In genomic region chr17:77445030-77445907, GRCh38 we compare ENCODE assay signal across 8 cellular contexts.
DNase-seq lines count a peak whose midpoint lies in the region; ATAC-seq and TF ChIP-seq lines count a peak whose summit lies in the region.

No MANE protein-coding gene starts in this region.

- H3K9me3 Mint-ChIP-seq in T-helper 2 cell treated with Interferon-gamma antibody and Interleukin-4, amounts not matched to agents 5 μg/mL and 100 μg/mL, for 36 hours, result no peaks in the 10 kb centered on the region
- no peaks in the 10 kb centered on the region for H3K9me3 Mint-ChIP-seq in brain
- H3K9me3 Mint-ChIP-seq in mesothelial cell of epicardium, result no peaks in the 10 kb centered on the region
- H3K9me3 Mint-ChIP-seq in stimulated activated naive CD8-positive, alpha-beta T cell treated with anti-CD3 and anti-CD28 coated beads, Interleukin-15, amount 100 ng/mL, for 72 hours, result no peaks in the 10 kb centered on the region

- in situ Hi-C loops in GM13976 (cut with MboI; ENCODE audit: low sequenced_read_pairs, unreplicated experiment), result no loop called here

- H3K36me3 Mint-ChIP-seq in T-helper 2 cell treated with Interferon-gamma antibody and Interleukin-4, amounts not matched to agents 5 μg/mL and 100 μg/mL, for 36 hours (ENCODE audit: low read depth), result peaks cover 38% of the 10 kb centered on the region
- H3K36me3 Mint-ChIP-seq in brain (peaks cover 32% of the 10 kb centered on the region), mesothelial cell of epicardium (peaks cover 3% of the 10 kb centered on the region)

- H3K4me3 Mint-ChIP-seq in T-helper 2 cell treated with Interferon-gamma antibody and Interleukin-4, amounts not matched to agents 5 μg/mL and 100 μg/mL, for 36 hours, result peak overlapping the region; percentile 84
- H3K4me3 Mint-ChIP-seq in brain (peak overlapping the region in 1 of 5 experiments; percentile 84), mesothelial cell of epicardium (no peak overlapping the region)
- peak overlapping the region; percentile 73 to 86 for H3K4me3 Mint-ChIP-seq in stimulated activated naive CD8-positive, alpha-beta T cell treated with anti-CD3 and anti-CD28 coated beads, Interleukin-15, amount 100 ng/mL, for 72 hours

- peak overlapping the region; percentile 99 for H3K27ac Mint-ChIP-seq in T-helper 2 cell treated with Interferon-gamma antibody and Interleukin-4, amounts not matched to agents 5 μg/mL and 100 μg/mL, for 36 hours
- H3K27ac Mint-ChIP-seq in brain (peak overlapping the region; percentile 41 to 97 (median 94)), mesothelial cell of epicardium (peak overlapping the region; percentile 61)
- H3K27ac Mint-ChIP-seq in stimulated activated naive CD8-positive, alpha-beta T cell treated with anti-CD3 and anti-CD28 coated beads, Interleukin-15, amount 100 ng/mL, for 72 hours, result peak overlapping the region; percentile 92 to 95

- ATAC-seq in HG02885 (IDR thresholded peaks at IDR 0.05; ENCODE audit: poor library complexity, unreplicated experiment), result peak; percentile 49
- peak; percentile 82 for ATAC-seq in stimulated activated naive CD8-positive, alpha-beta T cell treated with anti-CD3 and anti-CD28 coated beads, Interleukin-15, amount 100 ng/mL, for 72 hours

- no peaks in the 10 kb centered on the region for H3K27me3 Mint-ChIP-seq in T-helper 2 cell treated with Interferon-gamma antibody and Interleukin-4, amounts not matched to agents 5 μg/mL and 100 μg/mL, for 36 hours (ENCODE audit: low read depth)
- H3K27me3 Mint-ChIP-seq in brain, result no peaks in the 10 kb centered on the region
- H3K27me3 Mint-ChIP-seq in mesothelial cell of epicardium (ENCODE audit: low read depth), result no peaks in the 10 kb centered on the region
- H3K27me3 Mint-ChIP-seq in stimulated activated naive CD8-positive, alpha-beta T cell treated with anti-CD3 and anti-CD28 coated beads, Interleukin-15, amount 100 ng/mL, for 72 hours, result no peaks in the 10 kb centered on the region

- DNase-seq in GM13976 (ENCODE audit: low spot score) (peak; percentile 82), mesothelial cell of epicardium (ENCODE audit: low spot score in 2 of 2, unreplicated experiment in 2 of 2) (no peak), DMS153 treated with DMSO at 0.1 percent for 48 hours (lab: John Stamatoyannopoulos, UW; ENCODE audit: unreplicated experiment) (no peak), NCI-H1417 (lab: John Stamatoyannopoulos, UW) (no peak)
- peak; percentile 84 for DNase-seq in T-helper 2 cell treated with Interferon-gamma antibody and Interleukin-4, amounts not matched to agents 5 μg/mL and 100 μg/mL, for 36 hours (ENCODE audit: low spot score)
- peak; percentile 85 to 90 for DNase-seq in stimulated activated naive CD8-positive, alpha-beta T cell treated with anti-CD3 and anti-CD28 coated beads, Interleukin-15, amount 100 ng/mL, for 72 hours

- peaks cover 87% of the 10 kb centered on the region for H3K4me1 Mint-ChIP-seq in T-helper 2 cell treated with Interferon-gamma antibody and Interleukin-4, amounts not matched to agents 5 μg/mL and 100 μg/mL, for 36 hours (ENCODE audit: low read depth)
- H3K4me1 Mint-ChIP-seq in brain (peaks cover 78% of the 10 kb centered on the region), mesothelial cell of epicardium (peaks cover 58% of the 10 kb centered on the region)
- peaks cover 100% of the 10 kb centered on the region for H3K4me1 Mint-ChIP-seq in stimulated activated naive CD8-positive, alpha-beta T cell treated with anti-CD3 and anti-CD28 coated beads, Interleukin-15, amount 100 ng/mL, for 72 hours

- TF ChIP-seq CTCF in GM13976 (IDR thresholded peaks at IDR 0.05; ENCODE audit: borderline replicate concordance, control extremely low read depth, extremely low read depth, insufficient read depth, missing control alignments) (no peak), brain (conservative IDR thresholded peaks at IDR 0.05) (no peak), mesothelial cell of epicardium (IDR thresholded peaks at IDR 0.05; ENCODE audit: unreplicated experiment) (no peak)

Comparison
In these comparisons a context has a peak if more than half of its experiments do, and no peak if none do; other contexts are left out.
1. DNase-seq: peak in GM13976 (single experiment), T-helper 2 cell treated with Interferon-gamma antibody and Interleukin-4, amounts not matched to agents 5 μg/mL and 100 μg/mL, for 36 hours (single experiment) and stimulated activated naive CD8-positive, alpha-beta T cell treated with anti-CD3 and anti-CD28 coated beads, Interleukin-15, amount 100 ng/mL, for 72 hours (2 of 2); none in mesothelial cell of epicardium (0 of 2), DMS153 treated with DMSO at 0.1 percent for 48 hours (single experiment) and NCI-H1417 (0 of 3).
2. Peak in every context shown above with its lines, with median percentiles within 50 percentile points of each other: H3K27ac Mint-ChIP-seq.